Comparison of ENCODE assay signal across 8 cellular contexts in genomic region chr4:4492161-4492847, GRCh38. TPM values are rescaled to one million over a fixed set of nuclear protein-coding genes. Genes with fewer than 3 reads are reported as not detected.
A peak's percentile ranks its signal among the peaks of the same experiment; 100 is the strongest.
DNase-seq lines count a peak whose midpoint lies in the region; ATAC-seq and TF ChIP-seq lines count a peak whose summit lies in the region.

No MANE protein-coding gene starts in this region.

- peaks cover 9 to 13% of the 10 kb centered on the region in 2 donors for H3K4me1 Mint-ChIP-seq in natural killer cell treated with Interleukin-12 subunit alpha and Interleukin-12 subunit beta and Interleukin-15 and Interleukin-18, amount 100 ng/mL, for 72 hours (ENCODE audit: low read depth in 2 of 2)

- no peak for TF ChIP-seq RAD21 in SK-N-SH (IDR thresholded peaks at IDR 0.05; ENCODE audit: low read length)

- DNase-seq in SK-N-SH (no peak), HT-29 (ENCODE audit: low spot score) (no peak), BE2C (no peak), NCI-H345 treated with DMSO at 0.1 percent for 48 hours (lab: John Stamatoyannopoulos, UW; ENCODE audit: unreplicated experiment) (no peak), NCI-H146 (lab: John Stamatoyannopoulos, UW) (no peak)
- no peak for DNase-seq in natural killer cell treated with Interleukin-12 subunit alpha and Interleukin-12 subunit beta and Interleukin-15 and Interleukin-18, amount 100 ng/mL, for 72 hours (ENCODE audit: low spot score)

- H3K27me3 ChIP-seq in SK-N-SH (ENCODE audit: insufficient read depth) (no peaks in the 10 kb centered on the region), BE2C (no peaks in the 10 kb centered on the region)

- H3K9ac ChIP-seq in SK-N-SH: peak overlapping the region; percentile 8; the same call in 1 of the 2 replicates

- H4K20me1 ChIP-seq in SK-N-SH (ENCODE audit: insufficient read depth): no peaks in the 10 kb centered on the region

- peaks cover 0 to 16% of the 10 kb centered on the region in 2 experiments; a peak in 2 of 4 replicates for H3K4me1 ChIP-seq in SK-N-SH (ENCODE audit: control insufficient read depth in 1 of 2, insufficient read depth in 2 of 2, low read depth in 1 of 2, low read length in 1 of 2)
- no peaks in the 10 kb centered on the region; the same call in 1 of the 2 replicates for H3K4me1 ChIP-seq in BE2C

- WGBS in SK-N-SH (ENCODE audit: low lambda C conversion rate): 53% methylated on average over 6 of the region's 6 CpGs

- ATAC-seq in GM18520 (IDR thresholded peaks at IDR 0.05; ENCODE audit: unreplicated experiment) (peak; percentile 49), HG02678 (IDR thresholded peaks at IDR 0.05; ENCODE audit: unreplicated experiment) (peak; percentile 64)
- peak; percentile 70 to 85 for ATAC-seq in natural killer cell treated with Interleukin-12 subunit alpha and Interleukin-12 subunit beta and Interleukin-15 and Interleukin-18, amount 100 ng/mL, for 72 hours

- H3K36me3 Mint-ChIP-seq in natural killer cell treated with Interleukin-12 subunit alpha and Interleukin-12 subunit beta and Interleukin-15 and Interleukin-18, amount 100 ng/mL, for 72 hours: no peaks in the 10 kb centered on the region

- no peaks in the 10 kb centered on the region for H3K9me2 ChIP-seq in SK-N-SH

- CTCF ChIA-PET in SK-N-SH (lab: Yijun Ruan, JAX): interaction anchor here (1.1 kb wide), 1 partner anchor 11 kb away, joined by 7 read pairs; no protein-coding TSS in a partner anchor

- no peaks in the 10 kb centered on the region for H3K9me3 ChIP-seq in SK-N-SH
- H3K9me3 ChIP-seq in BE2C: no peaks in the 10 kb centered on the region

- H3K4me2 ChIP-seq in SK-N-SH: peak overlapping the region; percentile 41; the same call in 1 of the 2 replicates

- peak overlapping the region; percentile 20 to 77 for H3K27ac Mint-ChIP-seq in natural killer cell treated with Interleukin-12 subunit alpha and Interleukin-12 subunit beta and Interleukin-15 and Interleukin-18, amount 100 ng/mL, for 72 hours

- H3K27ac ChIP-seq in SK-N-SH (ENCODE audit: low read depth in 2 of 2, low read length in 1 of 2): peak overlapping the region in 1 of 2 experiments; percentile 27; a peak in 2 of 4 replicates

- POLR2A ChIA-PET in SK-N-SH (lab: Yijun Ruan, JAX): no interaction called here

- H3K27me3 Mint-ChIP-seq in natural killer cell treated with Interleukin-12 subunit alpha and Interleukin-12 subunit beta and Interleukin-15 and Interleukin-18, amount 100 ng/mL, for 72 hours: no peaks in the 10 kb centered on the region

- 0 out of 2 replicates have a peak overlapping the region, but pooled peaks have one; percentile 30 for H2AFZ ChIP-seq in SK-N-SH (ENCODE audit: low read depth)

- peaks cover 16% of the 10 kb centered on the region for H3F3A ChIP-seq in SK-N-SH (replicated peaks; ENCODE audit: insufficient read depth)

- H3K4me3 Mint-ChIP-seq in natural killer cell treated with Interleukin-12 subunit alpha and Interleukin-12 subunit beta and Interleukin-15 and Interleukin-18, amount 100 ng/mL, for 72 hours: peak overlapping the region; percentile 50

- peaks cover 10% of the 10 kb centered on the region for H3K79me2 ChIP-seq in SK-N-SH (ENCODE audit: insufficient read depth)

- H3K9me3 Mint-ChIP-seq in natural killer cell treated with Interleukin-12 subunit alpha and Interleukin-12 subunit beta and Interleukin-15 and Interleukin-18, amount 100 ng/mL, for 72 hours: no peaks in the 10 kb centered on the region

- H3K4me3 ChIP-seq in SK-N-SH (ENCODE audit: low read depth in 2 of 2, low read length in 1 of 2): peak overlapping the region in 1 of 2 experiments; percentile 44; a peak in 2 of 4 replicates
- no peak overlapping the region for H3K4me3 ChIP-seq in BE2C (ENCODE audit: low read depth, low read length)

- no peaks in the 10 kb centered on the region for H3K36me3 ChIP-seq in SK-N-SH (replicated peaks in 1 of 2; ENCODE audit: control insufficient read depth in 1 of 2, insufficient read depth in 2 of 2, low read length in 1 of 2)
- no peaks in the 10 kb centered on the region for H3K36me3 ChIP-seq in BE2C

- TF ChIP-seq EP300 in SK-N-SH (IDR thresholded peaks at IDR 0.05; ENCODE audit: borderline replicate concordance in 1 of 2, low read depth in 1 of 2, low read length in 1 of 2): no peak

- TF ChIP-seq CTCF in SK-N-SH (IDR thresholded peaks at IDR 0.05): no peak
- TF ChIP-seq CTCF in BE2C (IDR thresholded peaks at IDR 0.05; ENCODE audit: low read depth, low read length): no peak

TF ChIP-seq in SK-N-SH, 30 proteins besides CTCF, POLR2A, EP300 and RAD21:
- TF ChIP-seq, protein P1, sequence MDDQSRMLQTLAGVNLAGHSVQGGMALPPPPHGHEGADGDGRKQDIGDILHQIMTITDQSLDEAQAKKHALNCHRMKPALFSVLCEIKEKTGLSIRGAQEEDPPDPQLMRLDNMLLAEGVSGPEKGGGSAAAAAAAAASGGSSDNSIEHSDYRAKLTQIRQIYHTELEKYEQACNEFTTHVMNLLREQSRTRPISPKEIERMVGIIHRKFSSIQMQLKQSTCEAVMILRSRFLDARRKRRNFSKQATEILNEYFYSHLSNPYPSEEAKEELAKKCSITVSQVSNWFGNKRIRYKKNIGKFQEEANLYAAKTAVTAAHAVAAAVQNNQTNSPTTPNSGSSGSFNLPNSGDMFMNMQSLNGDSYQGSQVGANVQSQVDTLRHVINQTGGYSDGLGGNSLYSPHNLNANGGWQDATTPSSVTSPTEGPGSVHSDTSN (IDR thresholded peaks at IDR 0.05): peak; percentile 47; the same call in 1 of the 2 replicates
- TF ChIP-seq USF2 (IDR thresholded peaks at IDR 0.05; ENCODE audit: borderline replicate concordance, low read depth, low read length): no peak
TF ChIP-seq in SK-N-SH: peak in this region for 1.

RNA-seq across cellular contexts. Expression of gene STX18, which starts 49.5 kb away (rescaled TPM):
- 17.3 and 22.3 TPM in 2 replicates for polyA plus RNA-seq in SK-N-SH (2012; rRNA removed)
- 16.2 and 18.5 TPM in 2 replicates for polyA plus RNA-seq in SK-N-SH (2012; cell fraction: cytosol; rRNA removed)
- 32.5 and 40.2 TPM in 2 replicates for polyA plus RNA-seq in SK-N-SH (2012; cell fraction: nucleus; rRNA removed)
- 10 to 100 TPM; 30.8 to 33.5 TPM for total RNA-seq in natural killer cell treated with Interleukin-12 subunit alpha and Interleukin-12 subunit beta and Interleukin-15 and Interleukin-18, amount 100 ng/mL, for 72 hours
- 26.0 and 26.4 TPM in 2 replicates for total RNA-seq in HT-29 (2014; rRNA removed; shearing (Covaris generic))
- 26.6 TPM for polyA plus RNA-seq in BE2C (2012; ENCODE audit: insufficient read depth, insufficient read length, low read depth)
